In the genomic region with DNA sequence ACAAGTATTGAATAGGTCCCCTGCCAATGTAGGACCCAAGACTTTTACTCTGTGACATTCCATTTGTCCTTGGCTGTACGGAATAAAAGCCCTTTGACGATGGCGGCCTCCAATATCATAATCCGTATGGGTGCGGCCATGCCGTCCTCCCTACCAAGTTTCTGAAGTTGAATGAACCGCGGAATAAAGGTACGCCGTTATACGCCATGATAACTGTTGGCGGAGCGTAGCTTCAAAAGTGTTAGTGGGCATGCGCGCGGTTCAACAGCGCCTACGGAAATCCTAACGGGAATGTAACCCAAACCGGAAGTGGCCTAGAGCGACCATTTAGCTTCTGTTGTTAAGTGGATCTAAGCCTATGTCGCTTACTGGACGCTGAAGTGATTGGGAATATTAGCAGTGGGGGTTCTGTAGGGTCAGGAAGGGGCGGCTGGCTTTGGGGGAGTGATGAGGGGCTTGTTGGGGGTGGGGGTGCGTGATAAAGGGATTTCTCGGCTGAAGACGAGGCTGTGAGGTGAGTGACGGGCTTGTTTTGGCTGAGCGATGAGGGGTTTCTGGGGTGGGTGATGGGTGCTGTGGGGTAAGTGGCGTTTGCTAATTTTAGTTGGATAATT, we compare ENCODE assay signal across 7 cellular contexts. TPM values are rescaled to one million over a fixed set of nuclear protein-coding genes. Genes with fewer than 3 reads are reported as not detected.
A peak's percentile ranks its signal among the peaks of the same experiment; 100 is the strongest.
DNase-seq lines count a peak whose midpoint lies in the region; ATAC-seq, FAIRE-seq and TF ChIP-seq lines count a peak whose summit lies in the region.

ZNF175 (plus strand) TSS at position 322 of the 614 bp plus-strand sequence. CDS start 2,047 bp downstream, outside the sequence.

- TF ChIP-seq CTCF in WTC11 (IDR thresholded peaks at IDR 0.05) = no peak

- DNase-seq in NCI-H2171 (lab: John Stamatoyannopoulos, UW) (peak; percentile 93), WTC11 (ENCODE audit: low spot score) (peak; percentile 92), caudate nucleus (lab: John Stamatoyannopoulos, UW) (peak in 60 of 61 donors; percentile 49 to 98 (median 90)), immature natural killer cell (peak; percentile 72 to 75 (median 75)), small intestine (peak; percentile 98)

- no peaks in the 10 kb centered on the region for H3K9me3 ChIP-seq in small intestine (ENCODE audit: control insufficient read depth, low read depth)

- 0 to 1% (median 0%) methylated on average over 30 of the region's 30 CpGs for WGBS in small intestine, 3 donors

- H3K27ac ChIP-seq in caudate nucleus (ENCODE audit: low read depth, low read length) (no peak within 1 kb of the TSS), small intestine (ENCODE audit: low read depth in 1 of 2, low read length in 1 of 2) (peak within 1 kb of the TSS in 1 of 2 donors; percentile 53)

- H3K4me3 Mint-ChIP-seq in WTC11 = peak within 1 kb of the TSS; percentile 91
- peak within 1 kb of the TSS; percentile 93 to 100 (median 97) for H3K4me3 Mint-ChIP-seq in immature natural killer cell

- peak within 1 kb of the TSS; percentile 70 to 85 for H3K4me3 ChIP-seq in small intestine (ENCODE audit: low read depth in 1 of 2, low read length in 2 of 2)

- H3K27me3 ChIP-seq in small intestine (ENCODE audit: control insufficient read depth in 2 of 2, insufficient read depth in 2 of 2, low read length in 2 of 2) = peaks cover 0 to 2% of the 10 kb centered on the region in 2 donors

- peaks cover 3% of the 10 kb centered on the region for H3K36me3 Mint-ChIP-seq in WTC11
- peaks cover 5 to 9% (median 6%) of the 10 kb centered on the region in 3 donors for H3K36me3 Mint-ChIP-seq in immature natural killer cell

- peak within 1 kb of the TSS; percentile 71 for H3K27ac Mint-ChIP-seq in WTC11
- peak within 1 kb of the TSS; percentile 35 to 92 (median 63) for H3K27ac Mint-ChIP-seq in immature natural killer cell

- H3K9me3 Mint-ChIP-seq in WTC11 (no peaks in the 10 kb centered on the region), immature natural killer cell (peaks cover 0 to 5% (median 0%) of the 10 kb centered on the region in 6 donors)

- POLR2A ChIA-PET in WTC11 (lab: Charles Lee) = interaction anchor here (0.6 to 1.0 kb wide), 2 partner anchors 23 to 150 kb away, joined by 3 read pairs; no protein-coding TSS in a partner anchor

- H3K4me1 Mint-ChIP-seq in WTC11 = peaks cover 7% of the 10 kb centered on the region
- H3K4me1 Mint-ChIP-seq in immature natural killer cell = peaks cover 30 to 40% of the 10 kb centered on the region in 2 donors

- peaks cover 34% of the 10 kb centered on the region for H3K27me3 Mint-ChIP-seq in WTC11 (ENCODE audit: low read depth)
- H3K27me3 Mint-ChIP-seq in immature natural killer cell (ENCODE audit: low read depth in 3 of 3) = peaks cover 1 to 15% (median 8%) of the 10 kb centered on the region in 3 donors

- peaks cover 0 to 6% of the 10 kb centered on the region in 2 donors for H3K36me3 ChIP-seq in small intestine (ENCODE audit: control insufficient read depth in 2 of 2, insufficient read depth in 2 of 2, low read length in 2 of 2)

- H3K4me1 ChIP-seq in small intestine (ENCODE audit: control insufficient read depth in 2 of 2, insufficient read depth in 1 of 2, low read depth in 1 of 2, low read length in 1 of 2) = peaks cover 0 to 9% of the 10 kb centered on the region in 2 donors

- ATAC-seq in GM18519 (IDR thresholded peaks at IDR 0.05; ENCODE audit: low FRiP score, unreplicated experiment) (peak; percentile 61), HG03039 (IDR thresholded peaks at IDR 0.05; ENCODE audit: unreplicated experiment) (peak; percentile 71), WTC11 (peak; percentile 99)

- CTCF ChIA-PET in WTC11 (lab: Charles Lee) = interaction anchor here (0.6 to 1.6 kb wide), 5 partner anchors 57 to 150 kb away, joined by 3 to 8 read pairs (median 4); no protein-coding TSS in a partner anchor

- FAIRE-seq in small intestine (lab: Jason Lieb, UNC) = peak; percentile 94

TF ChIP-seq in WTC11, 78 proteins besides CTCF, POLR2A, EP300 and RAD21:
- TF ChIP-seq, protein P1, sequence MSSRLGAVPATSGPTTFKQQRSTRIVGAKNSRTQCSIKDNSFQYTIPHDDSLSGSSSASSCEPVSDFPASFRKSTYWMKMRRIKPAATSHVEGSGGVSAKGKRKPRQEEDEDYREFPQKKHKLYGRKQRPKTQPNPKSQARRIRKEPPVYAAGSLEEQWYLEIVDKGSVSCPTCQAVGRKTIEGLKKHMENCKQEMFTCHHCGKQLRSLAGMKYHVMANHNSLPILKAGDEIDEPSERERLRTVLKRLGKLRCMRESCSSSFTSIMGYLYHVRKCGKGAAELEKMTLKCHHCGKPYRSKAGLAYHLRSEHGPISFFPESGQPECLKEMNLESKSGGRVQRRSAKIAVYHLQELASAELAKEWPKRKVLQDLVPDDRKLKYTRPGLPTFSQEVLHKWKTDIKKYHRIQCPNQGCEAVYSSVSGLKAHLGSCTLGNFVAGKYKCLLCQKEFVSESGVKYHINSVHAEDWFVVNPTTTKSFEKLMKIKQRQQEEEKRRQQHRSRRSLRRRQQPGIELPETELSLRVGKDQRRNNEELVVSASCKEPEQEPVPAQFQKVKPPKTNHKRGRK (CRISPR knock-in tag; IDR thresholded peaks at IDR 0.05; ENCODE audit: borderline replicate concordance) = no peak
- TF ChIP-seq MAX (CRISPR knock-in tag; IDR thresholded peaks at IDR 0.05) (peak; percentile 28; the same call in 1 of the 2 replicates), TEAD1 (CRISPR knock-in tag; IDR thresholded peaks at IDR 0.05) (peak; percentile 69; the same call in 1 of the 2 replicates), CREM (CRISPR knock-in tag; IDR thresholded peaks at IDR 0.05) (0 out of 2 replicates have a peak, but pooled peaks have one; percentile 42), GABPB1 (CRISPR knock-in tag; IDR thresholded peaks at IDR 0.05) (peak; percentile 46; the same call in 1 of the 2 replicates), FOXK1 (CRISPR knock-in tag; IDR thresholded peaks at IDR 0.05) (peak; percentile 56; the same call in 1 of the 2 replicates)

RNA-seq across cellular contexts. Expression of gene ZNF175, which starts in this region (rescaled TPM):
- 10.7 to 11.2 TPM (median 10.9 TPM) in 3 replicates for total RNA-seq in WTC11 (2021)
- 1 to 10 TPM in 1 of 3 donors, under 1 TPM in 2; 0.79 to 2.2 (median 0.81) TPM for polyA plus RNA-seq in immature natural killer cell
- 1 to 10 TPM; 1.6 to 2.2 (median 2.1) TPM for polyA plus RNA-seq in small intestine
